8 cellular contexts compared by ENCODE assay signal in genomic region chr10:99431190-99431549, GRCh38. TPM values are rescaled to one million over a fixed set of nuclear protein-coding genes. Genes with fewer than 3 reads are reported as not detected.
A peak's percentile ranks its signal among the peaks of the same experiment; 100 is the strongest.
DNase-seq lines count a peak whose midpoint lies in the region; ATAC-seq and TF ChIP-seq lines count a peak whose summit lies in the region.

No MANE protein-coding gene starts in this region.

- intact Hi-C loops in A673 (cut with micrococcal nuclease; ENCODE audit: unreplicated experiment) = no loop called here

- no peaks in the 10 kb centered on the region for H3K27me3 Mint-ChIP-seq in progenitor cell of endocrine pancreas

- peak overlapping the region; percentile 98 for H3K27ac Mint-ChIP-seq in progenitor cell of endocrine pancreas

- H3K9me3 ChIP-seq in A673 (ENCODE audit: low read depth, low read length, poor library complexity, severe bottlenecking) = no peaks in the 10 kb centered on the region

- DNase-seq in A673 (ENCODE audit: low spot score) (peak; percentile 18), GM06990 (ENCODE audit: extremely low read depth, insufficient read length) (no peak), NOMO-1 (lab: John Stamatoyannopoulos, UW; ENCODE audit: unreplicated experiment in 2 of 2) (peak; percentile 18 to 38), astrocyte of the spinal cord (ENCODE audit: low read depth, low spot score) (peak; percentile 26), hypothalamus (lab: John Stamatoyannopoulos, UW) (peak in 40 of 51 donors; percentile 11 to 75 (median 46)), progenitor cell of endocrine pancreas (ENCODE audit: low spot score, unreplicated experiment) (peak; percentile 20)

- POLR2A ChIA-PET in A673 (lab: Charles Lee; ENCODE audit: low non-redundant PET) = no interaction called here

- H3K4me1 ChIP-seq in A673 (ENCODE audit: insufficient read depth, low read length, poor library complexity, severe bottlenecking) = peaks cover 13% of the 10 kb centered on the region

- no peaks in the 10 kb centered on the region for H3K27me3 ChIP-seq in A673 (replicated peaks; ENCODE audit: insufficient read depth, low read depth, low read length, poor library complexity)
- H3K27me3 ChIP-seq in GM06990 (replicated peaks; ENCODE audit: control insufficient read depth, insufficient read depth, low read length) = no peaks in the 10 kb centered on the region

- H3K4me3 Mint-ChIP-seq in progenitor cell of endocrine pancreas (ENCODE audit: low read depth) = peak overlapping the region; percentile 90

- in situ Hi-C loops in astrocyte of the spinal cord (cut with HindIII; ENCODE audit: low sequenced_read_pairs) = no loop called here

- peak overlapping the region; percentile 97 for H3K4me3 ChIP-seq in A673 (ENCODE audit: low read depth, low read length, poor library complexity, severe bottlenecking)
- H3K4me3 ChIP-seq in GM06990 (replicated peaks; ENCODE audit: low read depth, low read length) = peak overlapping the region; percentile 97
- H3K4me3 ChIP-seq in astrocyte of the spinal cord (ENCODE audit: low read depth, low read length) = peak overlapping the region; percentile 98

- peak overlapping the region; percentile 95 for H3K27ac ChIP-seq in A673 (ENCODE audit: low read depth, low read length, poor library complexity, severe bottlenecking)

- TF ChIP-seq CTCF in A673 (conservative IDR thresholded peaks at IDR 0.05; ENCODE audit: low read depth, low read length) (no peak), GM06990 (IDR thresholded peaks at IDR 0.05; ENCODE audit: insufficient read depth, low read length, poor library complexity, severe bottlenecking) (no peak), astrocyte of the spinal cord (IDR thresholded peaks at IDR 0.05; ENCODE audit: low read depth, low read length) (no peak), progenitor cell of endocrine pancreas (IDR thresholded peaks at IDR 0.05; ENCODE audit: unreplicated experiment) (no peak)

- H3K4me1 Mint-ChIP-seq in progenitor cell of endocrine pancreas (ENCODE audit: low read depth) = peaks cover 23% of the 10 kb centered on the region

- H3K36me3 ChIP-seq in A673 (ENCODE audit: insufficient read depth, low read length, poor library complexity, severe bottlenecking) (no peaks in the 10 kb centered on the region), GM06990 (ENCODE audit: control insufficient read depth, insufficient read depth, low read length) (peaks cover 3% of the 10 kb centered on the region; the same call in 1 of the 2 replicates)

- BruUV-seq in A673 (replicated peaks; lab: Mats Ljungman, UMichigan) = no TSS peak

- CTCF ChIA-PET in A673 (lab: Charles Lee) = interaction anchor here (0.6 to 1.0 kb wide), 3 partner anchors 180 to 1415 kb away, joined by 3 to 4 read pairs (median 3); no protein-coding TSS in a partner anchor

- H3K36me3 Mint-ChIP-seq in progenitor cell of endocrine pancreas (ENCODE audit: insufficient read depth) = no peaks in the 10 kb centered on the region

- H3K9me3 Mint-ChIP-seq in progenitor cell of endocrine pancreas (ENCODE audit: low read depth) = no peaks in the 10 kb centered on the region

- ATAC-seq in GM21786 (IDR thresholded peaks at IDR 0.05; ENCODE audit: unreplicated experiment) (no peak), GM19328 (IDR thresholded peaks at IDR 0.05; ENCODE audit: unreplicated experiment) (no peak)

RNA-seq across cellular contexts. Expression of gene GOT1, which starts 0.7 kb away (rescaled TPM):
- 65.7 and 78.3 TPM in 2 replicates for total RNA-seq in A673 (2021)
- total RNA-seq in progenitor cell of endocrine pancreas = 23.7 and 26.9 TPM in 2 replicates
